ENCODE assay signal across 8 cellular contexts in the genomic region with DNA sequence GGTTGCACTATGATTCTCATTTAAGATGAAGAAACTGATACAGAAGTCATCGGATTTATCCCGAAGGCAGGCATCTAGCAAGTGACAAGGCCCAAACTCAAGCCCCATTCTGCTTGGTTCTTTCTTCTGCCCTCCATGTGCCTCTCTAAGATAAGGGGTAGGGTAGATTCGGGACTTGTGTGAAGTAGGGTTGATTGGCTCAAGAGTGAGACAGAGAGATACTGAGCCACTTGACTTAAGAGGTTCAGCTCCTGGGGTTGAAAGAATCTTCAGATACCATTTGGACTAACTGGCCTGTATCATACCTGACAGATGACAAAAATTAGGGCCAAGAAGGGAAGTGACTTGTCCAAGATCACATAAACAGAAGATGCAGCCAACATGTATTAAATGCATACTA. TPM values are rescaled to one million over a fixed set of nuclear protein-coding genes. Genes with fewer than 3 reads are reported as not detected.
DNase-seq lines count a peak whose midpoint lies in the region; ATAC-seq and TF ChIP-seq lines count a peak whose summit lies in the region.

No MANE protein-coding gene starts in this region.

- TF ChIP-seq CTCF in right lobe of liver (IDR thresholded peaks at IDR 0.05) (no peak), type B pancreatic cell (conservative IDR thresholded peaks at IDR 0.05) (no peak)

- TF ChIP-seq POLR2A in right lobe of liver (IDR thresholded peaks at IDR 0.05), result no peak

- WGBS in right lobe of liver (ENCODE audit: insufficient coverage, low coverage, low lambda C conversion rate, missing lambda C conversion rate), result 91% methylated on average over 3 of the region's 3 CpGs

- H3K27ac ChIP-seq in right lobe of liver, result no peak overlapping the region

- H3K4me1 Mint-ChIP-seq in activated T-cell treated with anti-CD3 and anti-CD28 coated beads, Interleukin-2, amount 50 U/mL, for 72 hours (ENCODE audit: low read depth), result peaks cover 18% of the 10 kb centered on the region
- peaks cover 20% of the 10 kb centered on the region for H3K4me1 Mint-ChIP-seq in type B pancreatic cell (ENCODE audit: unreplicated experiment)

- no peak for DNase-seq in activated T-cell treated with anti-CD3 and anti-CD28 coated beads, Interleukin-2, amount 50 U/mL, for 72 hours
- DNase-seq in activated T-cell treated with anti-CD3 and anti-CD28 coated beads, Interleukin-2, amount 50 U/mL, for 48 hours, result no peak
- no peak for DNase-seq in adipocyte (ENCODE audit: low read depth)
- no peak for DNase-seq in right lobe of liver
- no peak for DNase-seq in type B pancreatic cell (ENCODE audit: extremely low spot score, unreplicated experiment)
- no peak for DNase-seq in NCI-H1092 treated with DMSO at 0.1 percent for 48 hours (lab: John Stamatoyannopoulos, UW)
- no peak for DNase-seq in 8988T

- peak overlapping the region; percentile 90 to 97 for H3K4me3 Mint-ChIP-seq in activated T-cell treated with anti-CD3 and anti-CD28 coated beads, Interleukin-2, amount 50 U/mL, for 72 hours
- peak overlapping the region; percentile 93 for H3K4me3 Mint-ChIP-seq in type B pancreatic cell

- ATAC-seq in activated T-cell treated with anti-CD3 and anti-CD28 coated beads, Interleukin-2, amount 50 U/mL, for 72 hours (replicated peaks in 1 of 2), result no peak
- ATAC-seq in right lobe of liver (no peak), GM18502 (IDR thresholded peaks at IDR 0.05; ENCODE audit: poor library complexity, unreplicated experiment) (no peak)

- H3K27ac Mint-ChIP-seq in activated T-cell treated with anti-CD3 and anti-CD28 coated beads, Interleukin-2, amount 50 U/mL, for 72 hours, result peak overlapping the region; percentile 83
- peak overlapping the region; percentile 95 for H3K27ac Mint-ChIP-seq in type B pancreatic cell

- no peaks in the 10 kb centered on the region for H3K9me3 ChIP-seq in adipocyte (ENCODE audit: control insufficient read depth, low read length)
- no peaks in the 10 kb centered on the region for H3K9me3 ChIP-seq in right lobe of liver

- no peaks in the 10 kb centered on the region for H3K9me3 Mint-ChIP-seq in activated T-cell treated with anti-CD3 and anti-CD28 coated beads, Interleukin-2, amount 50 U/mL, for 72 hours
- no peaks in the 10 kb centered on the region for H3K9me3 Mint-ChIP-seq in type B pancreatic cell

- peaks cover 18% of the 10 kb centered on the region for H3K36me3 ChIP-seq in adipocyte (ENCODE audit: control insufficient read depth, insufficient read depth, low read length, severe bottlenecking)
- H3K36me3 ChIP-seq in right lobe of liver, result peaks cover 0 to 14% (median 6%) of the 10 kb centered on the region in 4 donors

- intact Hi-C loops in right lobe of liver (cut with DNase I), result no loop called here

- peaks cover 1 to 6% of the 10 kb centered on the region in 2 donors for H3K36me3 Mint-ChIP-seq in activated T-cell treated with anti-CD3 and anti-CD28 coated beads, Interleukin-2, amount 50 U/mL, for 72 hours (ENCODE audit: insufficient read depth in 2 of 2)
- peaks cover 5% of the 10 kb centered on the region for H3K36me3 Mint-ChIP-seq in type B pancreatic cell

- no peaks in the 10 kb centered on the region for H3K27me3 Mint-ChIP-seq in activated T-cell treated with anti-CD3 and anti-CD28 coated beads, Interleukin-2, amount 50 U/mL, for 72 hours (ENCODE audit: low read depth)
- no peaks in the 10 kb centered on the region for H3K27me3 Mint-ChIP-seq in type B pancreatic cell

- H3K4me1 ChIP-seq in adipocyte (ENCODE audit: control insufficient read depth, insufficient read depth, low read length) (peaks cover 15% of the 10 kb centered on the region), right lobe of liver (peaks cover 0 to 19% (median 8%) of the 10 kb centered on the region in 4 donors)

- H3K4me3 ChIP-seq in adipocyte (ENCODE audit: low read length), result peak overlapping the region; percentile 94
- H3K4me3 ChIP-seq in right lobe of liver, result peak overlapping the region; percentile 84 to 93 (median 92)

- H3K27me3 ChIP-seq in adipocyte (replicated peaks; ENCODE audit: control insufficient read depth, insufficient read depth, low read length) (no peaks in the 10 kb centered on the region), right lobe of liver (no peaks in the 10 kb centered on the region)

- H3K9ac ChIP-seq in adipocyte (ENCODE audit: low read length), result peak overlapping the region; percentile 93

RNA-seq across cellular contexts. Expression of a gene that starts 0.9 kb away (rescaled TPM):
- 10 to 100 TPM; 26.6 to 29.9 TPM for total RNA-seq in activated T-cell treated with anti-CD3 and anti-CD28 coated beads, Interleukin-2, amount 50 U/mL, for 72 hours
- total RNA-seq in right lobe of liver (10 to 100 TPM in 4 of 6 experiments, 1 to 10 TPM in 2; 9.3 to 12.4 (median 10.4) TPM), type B pancreatic cell (ENCODE audit: low replicate concordance) (23.4 and 31.0 TPM in 2 replicates)

RNA-seq across cellular contexts. Expression of a gene that starts 31.7 kb away (rescaled TPM):
- total RNA-seq in activated T-cell treated with anti-CD3 and anti-CD28 coated beads, Interleukin-2, amount 50 U/mL, for 72 hours, result 10 to 100 TPM; 24.2 to 27.2 TPM
- total RNA-seq in right lobe of liver (1 to 10 TPM; 3.5 to 8.3 (median 5.1) TPM), type B pancreatic cell (ENCODE audit: low replicate concordance) (24.0 and 37.4 TPM in 2 replicates)
